Comparison of ENCODE assay signal across 9 cellular contexts in the genomic region with DNA sequence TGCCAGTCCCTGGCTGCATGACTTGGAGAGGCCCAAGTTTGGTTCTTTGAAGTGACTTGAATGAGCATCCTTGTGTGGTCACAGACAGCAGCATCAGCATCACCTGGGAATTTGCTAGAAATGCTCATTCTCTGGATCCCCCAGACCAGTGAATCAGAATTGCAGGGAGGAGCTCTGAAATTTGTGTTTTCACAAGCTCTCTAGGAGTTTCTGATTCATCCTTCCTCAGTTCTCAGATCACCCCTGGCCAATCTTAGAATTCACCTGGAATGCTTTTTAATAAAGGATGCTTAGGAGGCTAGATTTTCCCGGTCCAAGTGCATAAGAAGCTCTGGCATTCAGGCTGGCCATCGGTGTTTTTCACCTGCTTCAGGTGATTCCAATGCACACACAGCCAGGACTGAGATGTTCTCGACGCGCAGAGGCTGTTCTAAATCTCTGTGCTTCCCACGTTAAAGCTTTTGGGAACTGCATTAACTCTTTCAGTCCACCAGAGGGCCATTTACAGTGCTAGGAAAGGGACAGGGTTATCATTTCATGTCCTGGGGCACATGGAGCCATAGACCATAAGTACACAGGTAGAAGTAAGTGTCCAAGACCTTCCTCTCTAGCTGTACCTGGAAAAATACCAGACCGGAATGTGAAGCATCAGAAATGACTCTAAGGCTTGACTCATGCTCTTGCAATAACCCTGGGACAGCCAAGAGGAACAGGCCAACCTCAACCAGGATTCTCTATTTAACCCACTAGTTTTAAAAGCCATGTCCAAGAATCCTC.
DNase-seq lines count a peak whose midpoint lies in the region; ATAC-seq and TF ChIP-seq lines count a peak whose summit lies in the region.
"Had no signal": no experiment of that assay in that cellular context is flagged by ENCODE, and none has a peak within 500 bp of the region (broad histone marks: within the 10 kb centered on the region; RNA-seq: fewer than 3 reads in every experiment).

No MANE protein-coding gene starts in this region.

- H4K5ac ChIP-seq in mesendoderm (ENCODE audit: low read length): no peak overlapping the region

- peak; percentile 26 to 49 (median 42) for TF ChIP-seq CTCF in adrenal gland (IDR thresholded peaks at IDR 0.05)

- no peaks in the 10 kb centered on the region for H3K9me2 ChIP-seq in Karpas-422 (replicated peaks; ENCODE audit: insufficient read depth, low read length)

- H3K79me2 ChIP-seq in Karpas-422 (ENCODE audit: low read length) (no peaks in the 10 kb centered on the region), mesendoderm (ENCODE audit: control insufficient read depth, insufficient read depth, low read length) (no peaks in the 10 kb centered on the region)

- H2AFZ ChIP-seq in Karpas-422 (ENCODE audit: low read length): no peak overlapping the region

- H3K4me3 ChIP-seq in Karpas-422 (ENCODE audit: low read length) (no peak overlapping the region), adrenal gland (no peak overlapping the region), mesendoderm (ENCODE audit: low read length) (no peak overlapping the region)
- H3K4me3 ChIP-seq: skin epidermis had no signal

- H3K56ac ChIP-seq in mesendoderm (ENCODE audit: low read length): no peak overlapping the region

- H3K9ac ChIP-seq in Karpas-422 (ENCODE audit: low read length) (no peak overlapping the region), mesendoderm (ENCODE audit: low read length) (no peak overlapping the region)

- H3K4me1 ChIP-seq in Karpas-422 (ENCODE audit: low read length): no peaks in the 10 kb centered on the region
- H3K4me1 ChIP-seq in adrenal gland (replicated peaks in 1 of 2): no peaks in the 10 kb centered on the region
- peaks cover 8% of the 10 kb centered on the region for H3K4me1 ChIP-seq in mesendoderm (ENCODE audit: control insufficient read depth, low read depth, low read length)

- no peaks in the 10 kb centered on the region for H3K27me3 ChIP-seq in Karpas-422 (ENCODE audit: low read length)
- no peaks in the 10 kb centered on the region for H3K27me3 ChIP-seq in adrenal gland
- H3K27me3 ChIP-seq in mesendoderm (ENCODE audit: insufficient read depth, low read length, poor library complexity): no peaks in the 10 kb centered on the region

- no peak overlapping the region for H2BK120ac ChIP-seq in mesendoderm (ENCODE audit: low read depth, low read length)

- H3K79me1 ChIP-seq in mesendoderm (ENCODE audit: low read length): no peaks in the 10 kb centered on the region

- no peaks in the 10 kb centered on the region for H4K20me1 ChIP-seq in Karpas-422 (ENCODE audit: insufficient read depth, low read depth, low read length)

- H3K9me3 ChIP-seq in Karpas-422 (ENCODE audit: low read length): no peaks in the 10 kb centered on the region
- no peaks in the 10 kb centered on the region for H3K9me3 ChIP-seq in adrenal gland (replicated peaks in 1 of 3)

- no peak overlapping the region for H2BK5ac ChIP-seq in mesendoderm (ENCODE audit: low read length)

- no peak overlapping the region for H4K8ac ChIP-seq in mesendoderm (ENCODE audit: low read depth, low read length)

- H2BK15ac ChIP-seq in mesendoderm (replicated peaks; ENCODE audit: low read depth): no peak overlapping the region

- H3K4me2 ChIP-seq in Karpas-422 (ENCODE audit: low read depth, low read length, poor library complexity, severe bottlenecking) (no peak overlapping the region), mesendoderm (ENCODE audit: low read length) (no peak overlapping the region)

- intact Hi-C loops in adrenal gland (cut with DNase I): no loop called here

- 20 to 35% (median 22%) methylated on average over 5 to 7 of the region's 7 CpGs for WGBS in adrenal gland, 4 donors
- WGBS in mesendoderm (ENCODE audit: extremely low coverage, insufficient coverage, low lambda C conversion rate): no CpG with 5 or more reads among the region's 7 CpGs

- TF ChIP-seq POLR2A in adrenal gland (IDR thresholded peaks at IDR 0.05): no peak

- H3K27ac ChIP-seq in Karpas-422 (ENCODE audit: low read length) (no peak overlapping the region), adrenal gland (no peak overlapping the region), mesendoderm (ENCODE audit: low read depth, low read length) (no peak overlapping the region)
- H3K27ac ChIP-seq: skin epidermis had no signal

- no peak overlapping the region for H3K18ac ChIP-seq in mesendoderm (ENCODE audit: low read length)

- H3K4ac ChIP-seq in mesendoderm (ENCODE audit: low read depth, low read length): no peak overlapping the region

- H2AK5ac ChIP-seq in mesendoderm (ENCODE audit: low read length): no peak overlapping the region

- DNase-seq in NCI-H524 (lab: John Stamatoyannopoulos, UW) (peak; percentile 12 to 57), NCI-H524 treated with DMSO at 0.1 percent for 48 hours (lab: John Stamatoyannopoulos, UW) (no peak), Karpas-422 (peak; percentile 65), adrenal gland (no peak), mesendoderm (peak; percentile 63)

- no peak overlapping the region for H3K23ac ChIP-seq in mesendoderm (ENCODE audit: low read length)

- ATAC-seq in HG03159 (IDR thresholded peaks at IDR 0.05; ENCODE audit: unreplicated experiment) (no peak), GM21423 (IDR thresholded peaks at IDR 0.05; ENCODE audit: unreplicated experiment) (no peak), GM18520 (IDR thresholded peaks at IDR 0.05; ENCODE audit: unreplicated experiment) (no peak)

- no peaks in the 10 kb centered on the region for H3K36me3 ChIP-seq in Karpas-422 (ENCODE audit: insufficient read depth, low read length)
- no peaks in the 10 kb centered on the region for H3K36me3 ChIP-seq in adrenal gland (replicated peaks in 1 of 2)
- no peaks in the 10 kb centered on the region for H3K36me3 ChIP-seq in mesendoderm (ENCODE audit: control insufficient read depth, insufficient read depth, low read length)

Comparison
In these comparisons a context has a peak if more than half of its experiments do, and no peak if none do; other contexts are left out.
1. DNase-seq: peak in NCI-H524 (2 of 2), Karpas-422 (single experiment) and mesendoderm (single experiment); none in NCI-H524 treated with DMSO at 0.1 percent for 48 hours (single experiment) and adrenal gland (0 of 7).